11 cellular contexts compared by ENCODE assay signal in the genomic region with DNA sequence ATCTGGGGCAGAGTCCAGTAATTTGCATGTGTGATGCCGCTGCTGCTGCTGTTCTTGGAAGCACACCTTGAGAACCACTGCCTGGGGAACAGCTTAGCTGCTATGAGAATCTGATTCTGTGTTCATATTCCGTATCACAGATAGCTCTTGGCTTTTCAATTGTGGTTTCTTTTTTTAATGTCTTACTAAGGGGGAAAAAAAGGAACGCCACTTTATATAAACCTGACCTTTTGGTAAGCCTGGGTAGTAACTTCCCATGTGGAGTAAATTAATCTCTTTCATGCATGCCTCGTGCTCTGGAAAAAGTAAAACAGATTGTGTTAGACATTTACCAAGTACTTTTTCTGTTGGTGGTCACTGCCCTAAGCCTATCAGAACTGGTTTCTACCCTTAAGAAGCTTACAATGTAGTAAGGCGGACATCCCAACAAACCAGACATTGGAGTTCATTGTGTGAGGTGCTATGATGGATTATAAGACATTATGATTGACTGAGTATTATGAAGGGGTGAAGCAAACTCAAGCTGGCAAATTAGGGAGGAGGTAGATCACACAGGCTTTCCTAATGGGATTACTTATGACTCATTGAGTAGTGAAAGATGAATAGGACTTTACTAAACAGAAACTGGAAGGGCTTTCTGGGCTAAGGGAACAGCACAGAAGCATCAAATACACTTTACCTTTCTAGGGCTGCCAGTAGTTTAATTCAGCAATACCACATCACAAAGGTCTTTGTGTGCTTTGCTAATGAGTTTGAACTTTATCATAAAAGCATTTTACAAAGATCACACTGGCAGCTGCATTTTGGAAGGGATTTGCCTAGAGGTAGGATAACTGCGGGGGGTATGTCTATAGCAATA.
DNase-seq lines count a peak whose midpoint lies in the region; ATAC-seq, FAIRE-seq and TF ChIP-seq lines count a peak whose summit lies in the region.
"Had no signal": no experiment of that assay in that cellular context is flagged by ENCODE, and none has a peak within 500 bp of the region (broad histone marks: within the 10 kb centered on the region; RNA-seq: fewer than 3 reads in every experiment).

No MANE protein-coding gene starts in this region.

- TF ChIP-seq CTCF in A673 (conservative IDR thresholded peaks at IDR 0.05; ENCODE audit: low read depth, low read length) (no peak), keratinocyte (optimal IDR thresholded peaks at IDR 0.05 in 1 of 3, IDR thresholded peaks at IDR 0.05 in 1 of 3, conservative IDR thresholded peaks at IDR 0.05 in 1 of 3; ENCODE audit: extremely low read depth in 1 of 3, insufficient read depth in 2 of 3, low read length in 3 of 3) (no peak), upper lobe of right lung (IDR thresholded peaks at IDR 0.05) (no peak)

- dilution Hi-C loops in keratinocyte (cut with MboI; ENCODE audit: extremely low pct_ligation_motif_present, low sequenced_read_pairs): loop anchor here (5.0 kb wide), 1 partner anchor 61 kb away; no protein-coding TSS in a partner anchor

- no peaks in the 10 kb centered on the region for H3K9me3 Mint-ChIP-seq in activated T-helper 17 cell treated with anti-CD3 and anti-CD28 coated beads, Interleukin-2, amount 50 U/mL, for 72 hours

- peak overlapping the region; percentile 6 for H3K27ac Mint-ChIP-seq in activated T-helper 17 cell treated with anti-CD3 and anti-CD28 coated beads, Interleukin-2, amount 50 U/mL, for 72 hours

- no peak overlapping the region for H3K4me3 ChIP-seq in A673 (ENCODE audit: low read depth, low read length, poor library complexity, severe bottlenecking)
- H3K4me3 ChIP-seq in keratinocyte (ENCODE audit: control insufficient read depth in 2 of 3, extremely low read depth in 1 of 3, insufficient read depth in 2 of 3, low read depth in 1 of 3, low read length in 3 of 3): no peak overlapping the region
- H3K4me3 ChIP-seq in upper lobe of right lung: no peak overlapping the region

- H3K4me1 ChIP-seq in A673 (ENCODE audit: insufficient read depth, low read length, poor library complexity, severe bottlenecking) (peaks cover 39% of the 10 kb centered on the region), keratinocyte (ENCODE audit: control insufficient read depth, extremely low read depth, insufficient read depth, low read length) (peaks cover 32% of the 10 kb centered on the region), upper lobe of right lung (peaks cover 22% of the 10 kb centered on the region)

- FAIRE-seq in keratinocyte (lab: Jason Lieb, UNC): peak; percentile 69
- FAIRE-seq: colon had no signal

- H3K36me3 Mint-ChIP-seq in activated T-helper 17 cell treated with anti-CD3 and anti-CD28 coated beads, Interleukin-2, amount 50 U/mL, for 72 hours (ENCODE audit: low read depth): peaks cover 26% of the 10 kb centered on the region

- peak; percentile 49 for ATAC-seq in activated T-helper 17 cell treated with anti-CD3 and anti-CD28 coated beads, Interleukin-2, amount 50 U/mL, for 72 hours (replicated peaks)
- no peak for ATAC-seq in left ventricle myocardium superior
- no peak for ATAC-seq in upper lobe of right lung

- H3K79me2 ChIP-seq in keratinocyte (ENCODE audit: control insufficient read depth, insufficient read depth, low read length): peaks cover 2% of the 10 kb centered on the region

- H3K9me1 ChIP-seq in keratinocyte (ENCODE audit: control insufficient read depth, extremely low read depth, insufficient read depth, low read length): no peaks in the 10 kb centered on the region

- DNase-seq in A673 (ENCODE audit: low spot score): peak; percentile 86
- DNase-seq in HCEC 1CT: peak; percentile 66
- no peak for DNase-seq in keratinocyte (ENCODE audit: low read depth, low spot score)
- DNase-seq in GM03348 (ENCODE audit: low spot score): no peak
- no peak for DNase-seq in left ventricle myocardium superior
- no peak for DNase-seq in KG1 (lab: John Stamatoyannopoulos, UW)
- no peak for DNase-seq in upper lobe of right lung
- DNase-seq: activated CD4-positive, alpha-beta T cell treated with anti-CD3 and anti-CD28 coated beads, Interleukin-2, amount 50 U/mL, for 1 hour; OCI-M1 had no signal

- no peaks in the 10 kb centered on the region for H3K27me3 Mint-ChIP-seq in activated T-helper 17 cell treated with anti-CD3 and anti-CD28 coated beads, Interleukin-2, amount 50 U/mL, for 72 hours

- BruUV-seq in A673 (replicated peaks; lab: Mats Ljungman, UMichigan): no TSS peak

- H3K27ac ChIP-seq in A673 (ENCODE audit: low read depth, low read length, poor library complexity, severe bottlenecking) (peak overlapping the region; percentile 46), keratinocyte (ENCODE audit: control insufficient read depth, insufficient read depth, low read length) (peak overlapping the region; percentile 50), upper lobe of right lung (no peak overlapping the region)

- H3K36me3 ChIP-seq in A673 (ENCODE audit: insufficient read depth, low read length, poor library complexity, severe bottlenecking): no peaks in the 10 kb centered on the region
- no peaks in the 10 kb centered on the region for H3K36me3 ChIP-seq in keratinocyte (ENCODE audit: control insufficient read depth in 2 of 2, extremely low read depth in 1 of 2, insufficient read depth in 2 of 2, low read length in 2 of 2)
- H3K36me3 ChIP-seq in upper lobe of right lung: no peaks in the 10 kb centered on the region

- H3K27me3 ChIP-seq in A673 (replicated peaks; ENCODE audit: insufficient read depth, low read depth, low read length, poor library complexity) (no peaks in the 10 kb centered on the region), keratinocyte (ENCODE audit: control insufficient read depth, extremely low read depth, insufficient read depth, low read length) (no peaks in the 10 kb centered on the region), upper lobe of right lung (no peaks in the 10 kb centered on the region)

- H3K4me2 ChIP-seq in keratinocyte (ENCODE audit: control insufficient read depth, extremely low read depth, insufficient read depth, low read depth, low read length): no peak overlapping the region

- intact Hi-C loops in A673 (cut with micrococcal nuclease; ENCODE audit: unreplicated experiment): no loop called here
- intact Hi-C loops in left ventricle myocardium superior (cut with micrococcal nuclease): no loop called here
- intact Hi-C loops in upper lobe of right lung (cut with DNase I): no loop called here

- CTCF ChIA-PET in A673 (lab: Charles Lee): interaction anchor here (1.7 kb wide), 1 partner anchor 65 kb away, joined by 5 read pairs; a partner anchor contains a TSS

- no peaks in the 10 kb centered on the region for H3K9me3 ChIP-seq in A673 (ENCODE audit: low read depth, low read length, poor library complexity, severe bottlenecking)
- no peaks in the 10 kb centered on the region for H3K9me3 ChIP-seq in keratinocyte (ENCODE audit: control insufficient read depth, low read depth, low read length)
- H3K9me3 ChIP-seq in upper lobe of right lung: no peaks in the 10 kb centered on the region

- H3K9ac ChIP-seq in keratinocyte (ENCODE audit: control insufficient read depth, extremely low read depth, insufficient read depth, low read length): no peak overlapping the region

- peak overlapping the region; percentile 7 for H3K4me3 Mint-ChIP-seq in activated T-helper 17 cell treated with anti-CD3 and anti-CD28 coated beads, Interleukin-2, amount 50 U/mL, for 72 hours

- no peaks in the 10 kb centered on the region for H4K20me1 ChIP-seq in keratinocyte (ENCODE audit: control insufficient read depth, extremely low read depth, insufficient read depth, low read length)

- peaks cover 25% of the 10 kb centered on the region for H3K4me1 Mint-ChIP-seq in activated T-helper 17 cell treated with anti-CD3 and anti-CD28 coated beads, Interleukin-2, amount 50 U/mL, for 72 hours

- no peak overlapping the region for H2AFZ ChIP-seq in keratinocyte (ENCODE audit: control insufficient read depth, low read length)

- POLR2A ChIA-PET in A673 (lab: Charles Lee; ENCODE audit: low non-redundant PET): interaction anchor here (0.6 kb wide), 1 partner anchor 49 kb away, joined by 13 read pairs; no protein-coding TSS in a partner anchor

Comparison
In these comparisons a context has a peak if more than half of its experiments do, and no peak if none do; other contexts are left out.
1. DNase-seq: peak in A673 (single experiment) and HCEC 1CT (single experiment); none in keratinocyte (single experiment), GM03348 (single experiment), left ventricle myocardium superior (single experiment), KG1 (single experiment) and upper lobe of right lung (single experiment).